In genomic region chr17:42798383-42799380, GRCh38 we compare ENCODE assay signal across 8 cellular contexts. TPM values are rescaled to one million over a fixed set of nuclear protein-coding genes. Genes with fewer than 3 reads are reported as not detected.
DNase-seq lines count a peak whose midpoint lies in the region; ATAC-seq and TF ChIP-seq lines count a peak whose summit lies in the region.

CNTD1 (plus strand) TSS chr17:42798861; CDS start chr17:42799068, 207 bp downstream.
COA3 (minus strand) TSS chr17:42798704; CDS start chr17:42798681, 23 bp downstream.

- peak within 1 kb of the TSS; percentile 75 for H3K4me3 ChIP-seq in CD8-positive, alpha-beta T cell (ENCODE audit: low read depth, low read length)
- H3K4me3 ChIP-seq in LNCaP clone FGC (ENCODE audit: low read depth, low read length): peak within 1 kb of the TSS; percentile 99
- H3K4me3 ChIP-seq in neural progenitor cell: peak within 1 kb of the TSS; percentile 87
- peak within 1 kb of the TSS; percentile 73 to 96 (median 84) for H3K4me3 ChIP-seq in stomach

- H3K27ac Mint-ChIP-seq in CD8-positive, alpha-beta T cell: peak within 1 kb of the TSS; percentile 77
- H3K27ac Mint-ChIP-seq in neural progenitor cell: peak within 1 kb of the TSS; percentile 18

- CTCF ChIA-PET in CD8-positive, alpha-beta T cell (lab: Charles Lee): interaction anchor here (1.2 to 1.5 kb wide), 2 partner anchors 13 to 26 kb away, joined by 3 read pairs; partner anchors contain the start of gene BECN1

- H3K9ac ChIP-seq in neural progenitor cell: peak within 1 kb of the TSS; percentile 73

- no peak for TF ChIP-seq CTCF in CD8-positive, alpha-beta T cell (IDR thresholded peaks at IDR 0.05)
- TF ChIP-seq CTCF in LNCaP clone FGC (IDR thresholded peaks at IDR 0.05; ENCODE audit: control insufficient read depth, extremely low read depth, insufficient read depth): no peak
- TF ChIP-seq CTCF in neural progenitor cell (IDR thresholded peaks at IDR 0.05): peak; percentile 12
- no peak for TF ChIP-seq CTCF in stomach (IDR thresholded peaks at IDR 0.05)

- H3K4me2 ChIP-seq in neural progenitor cell: peak within 1 kb of the TSS; percentile 92

- H3K9me3 Mint-ChIP-seq in CD8-positive, alpha-beta T cell: no peaks in the 10 kb centered on the region
- H3K9me3 Mint-ChIP-seq in neural progenitor cell: peaks cover 3% of the 10 kb centered on the region

- H3K4me3 Mint-ChIP-seq in CD8-positive, alpha-beta T cell: peak within 1 kb of the TSS; percentile 93
- H3K4me3 Mint-ChIP-seq in neural progenitor cell: peak within 1 kb of the TSS; percentile 95

- peaks cover 13% of the 10 kb centered on the region for H3K4me1 ChIP-seq in CD8-positive, alpha-beta T cell (ENCODE audit: insufficient read depth, low read length)
- H3K4me1 ChIP-seq in neural progenitor cell (peaks cover 7% of the 10 kb centered on the region), stomach (peaks cover 18 to 51% (median 36%) of the 10 kb centered on the region in 4 donors)

- H3K36me3 Mint-ChIP-seq in CD8-positive, alpha-beta T cell: peaks cover 10% of the 10 kb centered on the region
- peaks cover 12% of the 10 kb centered on the region for H3K36me3 Mint-ChIP-seq in neural progenitor cell

- H3K27me3 Mint-ChIP-seq in CD8-positive, alpha-beta T cell (ENCODE audit: low read depth): no peaks in the 10 kb centered on the region
- peaks cover 16% of the 10 kb centered on the region for H3K27me3 Mint-ChIP-seq in neural progenitor cell (ENCODE audit: insufficient read depth, low read depth)

- H3K36me3 ChIP-seq in CD8-positive, alpha-beta T cell (ENCODE audit: insufficient read depth, low read length): no peaks in the 10 kb centered on the region
- H3K36me3 ChIP-seq in neural progenitor cell (no peaks in the 10 kb centered on the region), stomach (peaks cover 0 to 28% (median 17%) of the 10 kb centered on the region in 4 donors)

- TF ChIP-seq POLR2A in stomach (IDR thresholded peaks at IDR 0.05): no peak

- H3K79me2 ChIP-seq in neural progenitor cell (ENCODE audit: low read depth): peaks cover 16% of the 10 kb centered on the region

- H3F3A ChIP-seq in neural progenitor cell (ENCODE audit: low read depth): no peaks in the 10 kb centered on the region

- TF ChIP-seq EP300 in stomach (IDR thresholded peaks at IDR 0.05): no peak

- H4K20me1 ChIP-seq in neural progenitor cell (ENCODE audit: low read depth): no peaks in the 10 kb centered on the region

- peak within 1 kb of the TSS; percentile 74 for H2AFZ ChIP-seq in neural progenitor cell (replicated peaks)

- peaks cover 28% of the 10 kb centered on the region for H3K4me1 Mint-ChIP-seq in CD8-positive, alpha-beta T cell (ENCODE audit: low read depth)
- H3K4me1 Mint-ChIP-seq in neural progenitor cell: peaks cover 20% of the 10 kb centered on the region

- 21 to 26% (median 23%) methylated on average over 53 to 66 of the region's 66 CpGs for WGBS in stomach, 5 donors

- peak within 1 kb of the TSS; percentile 47 for H3K27ac ChIP-seq in CD8-positive, alpha-beta T cell (ENCODE audit: low read depth, low read length)
- H3K27ac ChIP-seq in neural progenitor cell (no peak within 1 kb of the TSS), stomach (peak within 1 kb of the TSS; percentile 87 to 91 (median 89))

- intact Hi-C loops in CD8-positive, alpha-beta T cell (cut with DNase I, micrococcal nuclease): loop anchor here (1.0 to 2.0 kb wide), 3 partner anchors 26 to 53 kb away; partner anchors contain the start of genes BECN1 (in 1 of the 2), EZH1 (in 1 of the 2) and VPS25 (in 1 of the 2)
- intact Hi-C loops in stomach (cut with DNase I; ENCODE audit: low total_unique reads): no loop called here

- ATAC-seq in CD8-positive, alpha-beta T cell: peak; percentile 98
- ATAC-seq in GM19467 (IDR thresholded peaks at IDR 0.05; ENCODE audit: unreplicated experiment): peak; percentile 77

- no peaks in the 10 kb centered on the region for H3K9me3 ChIP-seq in CD8-positive, alpha-beta T cell (ENCODE audit: low read length)
- H3K9me3 ChIP-seq in neural progenitor cell (ENCODE audit: low read depth): no peaks in the 10 kb centered on the region
- H3K9me3 ChIP-seq in stomach: no peaks in the 10 kb centered on the region

- H3K27me3 ChIP-seq in CD8-positive, alpha-beta T cell (ENCODE audit: insufficient read depth, low read length): no peaks in the 10 kb centered on the region
- H3K27me3 ChIP-seq in neural progenitor cell: peaks cover 34% of the 10 kb centered on the region
- H3K27me3 ChIP-seq in stomach: no peaks in the 10 kb centered on the region

- POLR2A ChIA-PET in CD8-positive, alpha-beta T cell (lab: Charles Lee): interaction anchor here (1.3 kb wide), 2 partner anchors 25 to 38 kb away, joined by 3 read pairs; partner anchors contain the start of gene BECN1

- peak; percentile 52 to 84 (median 76) for DNase-seq in CD8-positive, alpha-beta T cell
- DNase-seq in LNCaP clone FGC (ENCODE audit: low read depth): peak; percentile 56
- DNase-seq in SHP77 treated with DMSO at 0.1 percent for 48 hours (lab: John Stamatoyannopoulos, UW): peak; percentile 73
- peak; percentile 56 for DNase-seq in activated gamma-delta T cell treated with anti-CD3 and anti-CD28 coated beads, Interleukin-2, amount 50 U/mL, for 16 hours (ENCODE audit: low read depth)
- peak; percentile 81 for DNase-seq in foreskin melanocyte
- DNase-seq in neural progenitor cell (ENCODE audit: low spot score): peak; percentile 93
- DNase-seq in stomach: peak; percentile 88

RNA-seq across cellular contexts. Expression of gene CNTD1, which starts in this region (rescaled TPM):
- total RNA-seq in CD8-positive, alpha-beta T cell: not detected
- total RNA-seq in neural progenitor cell (ENCODE audit: low replicate concordance): 0.06 TPM in 1 of 2 replicates, not detected in the other
- 1 to 10 TPM in 2 of 5 donors, under 1 TPM in 1, not detected in 2; 0.29 to 2.2 (median 1.3) TPM for total RNA-seq in stomach
- polyA plus RNA-seq in stomach: 1 to 10 TPM; 1.3 to 2.4 (median 1.3) TPM

RNA-seq across cellular contexts. Expression of gene COA3, which starts in this region (rescaled TPM):
- 1 to 10 TPM; 4.0 to 5.6 TPM for total RNA-seq in CD8-positive, alpha-beta T cell
- total RNA-seq in neural progenitor cell (ENCODE audit: low replicate concordance): 61.2 and 74.5 TPM in 2 replicates
- 100 to 1,000 TPM in 3 of 5 donors, 10 to 100 TPM in 2; 22.2 to 166 (median 121) TPM for total RNA-seq in stomach
- 100 to 1,000 TPM; 201 to 268 (median 201) TPM for polyA plus RNA-seq in stomach
